8 cellular contexts compared by ENCODE assay signal in genomic region chrX:134459683-134460004, GRCh38. TPM values are rescaled to one million over a fixed set of nuclear protein-coding genes. Genes with fewer than 3 reads are reported as not detected.
DNase-seq lines count a peak whose midpoint lies in the region; ATAC-seq, FAIRE-seq and TF ChIP-seq lines count a peak whose summit lies in the region.

No MANE protein-coding gene starts in this region.

- peaks cover 9% of the 10 kb centered on the region for H3K4me1 ChIP-seq in CD8-positive, alpha-beta memory T cell (ENCODE audit: insufficient read depth, low read length)

- TF ChIP-seq CTCF in dorsolateral prefrontal cortex (IDR thresholded peaks at IDR 0.05 in 54 of 56, conservative IDR thresholded peaks at IDR 0.05 in 2 of 56; ENCODE audit: low read depth in 1 of 56, partially characterized antibody in 56 of 56): no peak

- peaks cover 9 to 24% (median 18%) of the 10 kb centered on the region in 3 donors for H3K4me1 Mint-ChIP-seq in CD8-positive, alpha-beta memory T cell
- peaks cover 1 to 14% (median 8%) of the 10 kb centered on the region in 4 donors for H3K4me1 Mint-ChIP-seq in naive thymus-derived CD8-positive, alpha-beta T cell

- H3K27ac Mint-ChIP-seq in CD8-positive, alpha-beta memory T cell: peak overlapping the region in 4 of 8 donors; percentile 29 to 70 (median 52)
- H3K27ac Mint-ChIP-seq in naive thymus-derived CD8-positive, alpha-beta T cell: peak overlapping the region in 5 of 10 donors; percentile 31 to 88 (median 83)

- peaks cover 0 to 1% (median 0%) of the 10 kb centered on the region in 3 donors for H3K36me3 Mint-ChIP-seq in CD8-positive, alpha-beta memory T cell
- H3K36me3 Mint-ChIP-seq in naive thymus-derived CD8-positive, alpha-beta T cell: no peaks in the 10 kb centered on the region

- H3K27me3 ChIP-seq in CD8-positive, alpha-beta memory T cell (ENCODE audit: insufficient read depth, low read length, poor library complexity, severe bottlenecking): no peaks in the 10 kb centered on the region
- peaks cover 0 to 25% (median 1%) of the 10 kb centered on the region in 45 donors for H3K27me3 ChIP-seq in dorsolateral prefrontal cortex

- DNase-seq in CD8-positive, alpha-beta memory T cell: no peak
- peak; percentile 21 for DNase-seq in NAMALWA (ENCODE audit: low spot score)
- DNase-seq in dorsolateral prefrontal cortex: no peak
- no peak for DNase-seq in naive thymus-derived CD8-positive, alpha-beta T cell
- DNase-seq in HTR-8/SVneo (ENCODE audit: insufficient read length, low spot score): no peak
- no peak for DNase-seq in HuH-7.5 (ENCODE audit: low spot score)
- DNase-seq in activated CD4-positive, alpha-beta T cell treated with anti-CD3 and anti-CD28 coated beads, Interleukin-2, amount 50 U/mL, for 1 hour: no peak

- ATAC-seq in GM21723 (IDR thresholded peaks at IDR 0.05; ENCODE audit: unreplicated experiment): peak; percentile 10
- peak in 1 of 2 donors; percentile 6 for ATAC-seq in naive thymus-derived CD8-positive, alpha-beta T cell

- intact Hi-C loops in dorsolateral prefrontal cortex (cut with DNase I): no loop called here

- no peaks in the 10 kb centered on the region for H3K9me3 Mint-ChIP-seq in CD8-positive, alpha-beta memory T cell
- no peaks in the 10 kb centered on the region for H3K9me3 Mint-ChIP-seq in naive thymus-derived CD8-positive, alpha-beta T cell

- H3K4me3 ChIP-seq in CD8-positive, alpha-beta memory T cell (ENCODE audit: low read length): peak overlapping the region; percentile 45
- peak overlapping the region; percentile 38 to 79 (median 63) for H3K4me3 ChIP-seq in dorsolateral prefrontal cortex

- CTCF ChIA-PET in CD8-positive, alpha-beta memory T cell (lab: Charles Lee): no interaction called here

- no peaks in the 10 kb centered on the region for H3K36me3 ChIP-seq in CD8-positive, alpha-beta memory T cell (ENCODE audit: insufficient read depth, low read length)

- no peak for FAIRE-seq in HTR-8/SVneo (lab: Jason Lieb, UNC)

- H3K27me3 Mint-ChIP-seq in CD8-positive, alpha-beta memory T cell: peaks cover 0 to 2% of the 10 kb centered on the region in 2 donors
- no peaks in the 10 kb centered on the region for H3K27me3 Mint-ChIP-seq in naive thymus-derived CD8-positive, alpha-beta T cell

- POLR2A ChIA-PET in CD8-positive, alpha-beta memory T cell (lab: Charles Lee): no interaction called here
- POLR2A ChIA-PET in naive thymus-derived CD8-positive, alpha-beta T cell (lab: Charles Lee): no interaction called here

- no peaks in the 10 kb centered on the region for H3K9me3 ChIP-seq in CD8-positive, alpha-beta memory T cell (ENCODE audit: low read length)

- H3K4me3 Mint-ChIP-seq in CD8-positive, alpha-beta memory T cell: peak overlapping the region; percentile 80 to 97 (median 92)
- H3K4me3 Mint-ChIP-seq in naive thymus-derived CD8-positive, alpha-beta T cell: peak overlapping the region; percentile 77 to 96 (median 86)

- H3K27ac ChIP-seq in CD8-positive, alpha-beta memory T cell (ENCODE audit: low read depth, low read length): peak overlapping the region; percentile 9
- H3K27ac ChIP-seq in dorsolateral prefrontal cortex: peak overlapping the region in 30 of 59 donors; percentile 32 to 81 (median 65)

RNA-seq across cellular contexts. Expression of gene HPRT1, which starts 0.3 kb away (rescaled TPM):
- total RNA-seq in CD8-positive, alpha-beta memory T cell: 10 to 100 TPM; 82.4 to 84.5 TPM
- polyA plus RNA-seq in CD8-positive, alpha-beta memory T cell: 67.1 TPM
- total RNA-seq in dorsolateral prefrontal cortex: 100 to 1,000 TPM in 41 of 120 experiments, 10 to 100 TPM in 79; 27.8 to 147 (median 91.5) TPM
- total RNA-seq in naive thymus-derived CD8-positive, alpha-beta T cell: 10 to 100 TPM; 19.2 to 22.5 TPM
- polyA plus RNA-seq in naive thymus-derived CD8-positive, alpha-beta T cell: 10 to 100 TPM; 71.7 to 94.1 (median 88.2) TPM
